20 cellular contexts compared by ENCODE assay signal in the genomic region with DNA sequence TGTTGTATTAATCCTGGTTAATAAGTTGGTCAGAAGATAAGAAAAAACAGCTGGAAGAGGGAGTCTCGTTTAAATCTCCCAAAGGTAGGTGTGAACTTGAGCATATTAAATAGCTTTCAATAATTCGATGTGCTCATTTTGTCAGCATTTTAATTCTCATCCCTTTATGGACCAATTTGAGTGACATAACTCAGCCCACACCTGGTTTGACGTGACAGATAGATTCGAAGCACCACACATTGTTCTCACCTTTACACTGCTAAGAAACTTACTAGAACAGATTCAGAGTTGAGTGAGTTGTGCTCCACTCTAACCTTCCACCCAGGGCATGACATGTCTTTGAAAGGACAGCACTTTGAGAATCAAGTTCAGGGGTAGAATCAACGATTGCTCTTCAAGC.
DNase-seq lines count a peak whose midpoint lies in the region.
"Had no signal": no experiment of that assay in that cellular context is flagged by ENCODE, and none has a peak within 500 bp of the region (broad histone marks: within the 10 kb centered on the region; RNA-seq: fewer than 3 reads in every experiment).

No MANE protein-coding gene starts in this region.

- DNase-seq in putamen (ENCODE audit: low spot score) (peak; percentile 76), AML-193 (lab: John Stamatoyannopoulos, UW) (no peak)
- DNase-seq: 8988T; ACHN; BE2C; Caco-2; Calu3; CD4-positive, alpha-beta memory T cell; CD4-positive, alpha-beta T cell; CD4-positive, CD25-positive, alpha-beta regulatory T cell; CD8-positive, alpha-beta memory T cell; CD8-positive, alpha-beta T cell; COR-L47; DMS 273 treated with DMSO at 0.1 percent for 48 hours; DMS153; DMS53; DMS79; DMS79 treated with DMSO at 0.1 percent for 48 hours; DND-41; EL had no signal
